In the genomic region with DNA sequence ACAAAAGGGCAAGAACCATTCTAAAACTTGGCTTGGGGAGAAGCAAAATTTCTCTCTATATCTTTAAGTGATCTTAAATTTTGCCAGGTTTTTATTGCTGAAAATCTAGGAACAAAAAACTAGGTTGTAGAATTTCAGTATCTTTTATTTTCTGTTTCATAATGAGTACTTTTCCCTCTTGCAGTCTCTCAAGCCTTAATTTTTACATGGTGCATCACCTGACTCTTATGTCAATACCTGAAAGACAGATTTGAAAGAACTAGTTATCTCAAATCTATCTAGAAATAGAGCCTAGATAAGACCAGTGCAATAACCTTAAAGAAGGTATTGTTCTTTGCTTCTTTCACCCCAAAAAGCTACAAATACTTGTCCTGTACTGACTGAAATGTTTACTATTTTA, we compare ENCODE assay signal across 19 cellular contexts.
DNase-seq lines count a peak whose midpoint lies in the region; ATAC-seq and TF ChIP-seq lines count a peak whose summit lies in the region.
"Had no signal": no experiment of that assay in that cellular context is flagged by ENCODE, and none has a peak within 500 bp of the region (broad histone marks: within the 10 kb centered on the region; RNA-seq: fewer than 3 reads in every experiment).

No MANE protein-coding gene starts in this region.

- H3K27me3 Mint-ChIP-seq in activated naive CD4-positive, alpha-beta T cell treated with anti-CD3 and anti-CD28 coated beads, Interleukin-2, amount 10 ng/mL, durations not matched to agents 7 days and 5 days, result no peaks in the 10 kb centered on the region
- H3K27me3 Mint-ChIP-seq in chondrocyte (ENCODE audit: low read depth), result no peaks in the 10 kb centered on the region

- peaks cover 17% of the 10 kb centered on the region for H3K4me1 ChIP-seq in suprapubic skin
- H3K4me1 ChIP-seq: colonic mucosa had no signal

- no peak overlapping the region for H3K27ac Mint-ChIP-seq in activated naive CD4-positive, alpha-beta T cell treated with anti-CD3 and anti-CD28 coated beads, Interleukin-2, amount 50 U/mL, for 72 hours
- H3K27ac Mint-ChIP-seq in activated naive CD4-positive, alpha-beta T cell treated with anti-CD3 and anti-CD28 coated beads, Interleukin-2, amount 10 ng/mL, durations not matched to agents 7 days and 5 days, result no peak overlapping the region
- H3K27ac Mint-ChIP-seq in chondrocyte (ENCODE audit: unreplicated experiment), result peak overlapping the region; percentile 4
- H3K27ac Mint-ChIP-seq: activated T-cell treated with anti-CD3 and anti-CD28 coated beads, Interleukin-2, amount 50 U/mL, for 72 hours had no signal

- H3K4me1 Mint-ChIP-seq in activated naive CD4-positive, alpha-beta T cell treated with anti-CD3 and anti-CD28 coated beads, Interleukin-2, amount 10 ng/mL, durations not matched to agents 7 days and 5 days, result peaks cover 27% of the 10 kb centered on the region
- peaks cover 59% of the 10 kb centered on the region for H3K4me1 Mint-ChIP-seq in chondrocyte (ENCODE audit: low read depth)

- no peaks in the 10 kb centered on the region for H3K9me3 ChIP-seq in suprapubic skin
- H3K9me3 ChIP-seq: colonic mucosa had no signal

- DNase-seq in activated naive CD4-positive, alpha-beta T cell treated with anti-CD3 and anti-CD28 coated beads, Interleukin-2, amount 50 U/mL, for 72 hours (ENCODE audit: low spot score in 2 of 2), result no peak
- DNase-seq in activated naive CD4-positive, alpha-beta T cell treated with anti-CD3 and anti-CD28 coated beads, Interleukin-2, amount 10 ng/mL, durations not matched to agents 7 days and 5 days, result no peak
- DNase-seq in chondrocyte (ENCODE audit: low spot score) (no peak), suprapubic skin (ENCODE audit: low spot score in 2 of 2) (no peak), hypothalamus (lab: John Stamatoyannopoulos, UW) (no peak), DMS53 treated with DMSO at 0.1 percent for 48 hours (lab: John Stamatoyannopoulos, UW; ENCODE audit: unreplicated experiment) (no peak)
- DNase-seq: activated CD4-positive, alpha-beta T cell treated with anti-CD3 and anti-CD28 coated beads for 1 hour; activated T-cell treated with anti-CD3 and anti-CD28 coated beads, Interleukin-2, amount 50 U/mL, for 72 hours; aorta; colonic mucosa; erythroblast; GDM1; NCI-H1105 treated with DMSO at 0.1 percent for 48 hours; NCI-H446 treated with DMSO at 0.1 percent for 48 hours; psoas muscle had no signal

- no peaks in the 10 kb centered on the region for H3K27me3 ChIP-seq in suprapubic skin
- H3K27me3 ChIP-seq: colonic mucosa had no signal

- ATAC-seq in activated naive CD4-positive, alpha-beta T cell treated with anti-CD3 and anti-CD28 coated beads, Interleukin-2, amount 50 U/mL, for 72 hours, result peak; percentile 44 to 59
- ATAC-seq in GM21360 (IDR thresholded peaks at IDR 0.05; ENCODE audit: unreplicated experiment) (peak; percentile 61), HG03103 (IDR thresholded peaks at IDR 0.05; ENCODE audit: low read depth, unreplicated experiment) (peak; percentile 43)
- ATAC-seq: Panc1, psoas muscle had no signal

- TF ChIP-seq CTCF in chondrocyte (IDR thresholded peaks at IDR 0.05) (no peak), suprapubic skin (IDR thresholded peaks at IDR 0.05) (no peak)

- no peak for TF ChIP-seq EP300 in suprapubic skin (IDR thresholded peaks at IDR 0.05)

- H3K36me3 ChIP-seq in suprapubic skin, result no peaks in the 10 kb centered on the region
- H3K36me3 ChIP-seq: colonic mucosa, thoracic aorta had no signal

- H3K27ac ChIP-seq in suprapubic skin, result no peak overlapping the region
- H3K27ac ChIP-seq: colonic mucosa, psoas muscle, thoracic aorta had no signal

- CTCF ChIA-PET in activated naive CD4-positive, alpha-beta T cell treated with anti-CD3 and anti-CD28 coated beads, Interleukin-2, amount 10 ng/mL, durations not matched to agents 7 days and 5 days (lab: Charles Lee), result no interaction called here

- H3K4me3 ChIP-seq in suprapubic skin, result no peak overlapping the region
- H3K4me3 ChIP-seq: colonic mucosa, psoas muscle, thoracic aorta had no signal

- no peak for TF ChIP-seq POLR2A in suprapubic skin (IDR thresholded peaks at IDR 0.05)

- no peak overlapping the region for H3K4me3 Mint-ChIP-seq in activated naive CD4-positive, alpha-beta T cell treated with anti-CD3 and anti-CD28 coated beads, Interleukin-2, amount 10 ng/mL, durations not matched to agents 7 days and 5 days
- no peak overlapping the region for H3K4me3 Mint-ChIP-seq in chondrocyte (ENCODE audit: unreplicated experiment)

- peaks cover 0 to 12% of the 10 kb centered on the region in 2 donors for H3K36me3 Mint-ChIP-seq in activated naive CD4-positive, alpha-beta T cell treated with anti-CD3 and anti-CD28 coated beads, Interleukin-2, amount 50 U/mL, for 72 hours
- no peaks in the 10 kb centered on the region for H3K36me3 Mint-ChIP-seq in activated naive CD4-positive, alpha-beta T cell treated with anti-CD3 and anti-CD28 coated beads, Interleukin-2, amount 10 ng/mL, durations not matched to agents 7 days and 5 days
- H3K36me3 Mint-ChIP-seq in chondrocyte (ENCODE audit: low read depth), result peaks cover under 1% of the 10 kb centered on the region

- H3K9me3 Mint-ChIP-seq in activated naive CD4-positive, alpha-beta T cell treated with anti-CD3 and anti-CD28 coated beads, Interleukin-2, amount 50 U/mL, for 72 hours, result no peaks in the 10 kb centered on the region
- no peaks in the 10 kb centered on the region for H3K9me3 Mint-ChIP-seq in activated naive CD4-positive, alpha-beta T cell treated with anti-CD3 and anti-CD28 coated beads, Interleukin-2, amount 10 ng/mL, durations not matched to agents 7 days and 5 days
- peaks cover under 1% of the 10 kb centered on the region for H3K9me3 Mint-ChIP-seq in chondrocyte (ENCODE audit: low read depth)
- H3K9me3 Mint-ChIP-seq: activated T-cell treated with anti-CD3 and anti-CD28 coated beads, Interleukin-2, amount 50 U/mL, for 72 hours had no signal
